ENCODE assay signal across 9 cellular contexts in genomic region chr1:72281637-72282270, GRCh38. TPM values are rescaled to one million over a fixed set of nuclear protein-coding genes. Genes with fewer than 3 reads are reported as not detected.
DNase-seq lines count a peak whose midpoint lies in the region; ATAC-seq, FAIRE-seq and TF ChIP-seq lines count a peak whose summit lies in the region.
"Had no signal": no experiment of that assay in that cellular context is flagged by ENCODE, and none has a peak within 500 bp of the region (broad histone marks: within the 10 kb centered on the region; RNA-seq: fewer than 3 reads in every experiment).

No MANE protein-coding gene starts in this region.

- CTCF ChIA-PET in A549 (lab: Yijun Ruan, JAX): no interaction called here

- no peak for TF ChIP-seq EP300 in A549 (IDR thresholded peaks at IDR 0.05)

- H3K36me3 Mint-ChIP-seq in GM23338 (ENCODE audit: low read depth) (no peaks in the 10 kb centered on the region; the same call in 2 of the 3 replicates), immature natural killer cell (no peaks in the 10 kb centered on the region)
- H3K36me3 Mint-ChIP-seq in activated T-cell treated with anti-CD3 and anti-CD28 coated beads, Interleukin-2, amount 50 U/mL, for 72 hours (ENCODE audit: insufficient read depth in 2 of 2): peaks cover 0 to 2% of the 10 kb centered on the region in 2 donors

- H3K4me3 Mint-ChIP-seq in GM23338 (no peak overlapping the region; the same call in 2 of the 3 replicates), immature natural killer cell (peak overlapping the region in 3 of 5 donors; percentile 82 to 89 (median 89))
- H3K4me3 Mint-ChIP-seq in activated T-cell treated with anti-CD3 and anti-CD28 coated beads, Interleukin-2, amount 50 U/mL, for 72 hours: peak overlapping the region in 1 of 2 donors; percentile 78

- H3K4me1 ChIP-seq in A549 (peaks cover 7% of the 10 kb centered on the region; the same call in 2 of the 3 replicates), GM23338 (ENCODE audit: insufficient read depth) (peaks cover 22% of the 10 kb centered on the region), testis (peaks cover 7% of the 10 kb centered on the region)

- 11% methylated on average over 10 of the region's 10 CpGs for WGBS in A549 (ENCODE audit: missing lambda C conversion rate)
- WGBS in testis, 2 donors: 2 to 3% methylated on average over 10 of the region's 10 CpGs

- H3K79me2 ChIP-seq in GM23338 (replicated peaks; ENCODE audit: insufficient read depth): no peaks in the 10 kb centered on the region

- peak overlapping the region; percentile 98 for H2AFZ ChIP-seq in GM23338

- TF ChIP-seq CTCF in A549 (IDR thresholded peaks at IDR 0.05): no peak
- no peak for TF ChIP-seq CTCF in GM23338 (conservative IDR thresholded peaks at IDR 0.05; ENCODE audit: low read depth in 2 of 2)
- no peak for TF ChIP-seq CTCF in testis (IDR thresholded peaks at IDR 0.05)

- H3K27ac ChIP-seq in A549 (no peak overlapping the region), GM23338 (ENCODE audit: low read depth) (no peak overlapping the region), testis (peak overlapping the region; percentile 31 to 92)

- H3K36me3 ChIP-seq in GM23338 (ENCODE audit: insufficient read depth) (no peaks in the 10 kb centered on the region), testis (ENCODE audit: low read depth, missing control alignments) (no peaks in the 10 kb centered on the region)

- peaks cover 4% of the 10 kb centered on the region; the same call in 1 of the 2 replicates for H3F3A ChIP-seq in GM23338 (replicated peaks; ENCODE audit: low read depth)

- peaks cover 45% of the 10 kb centered on the region for H3K27me3 ChIP-seq in GM23338 (ENCODE audit: insufficient read depth)
- H3K27me3 ChIP-seq in testis: no peaks in the 10 kb centered on the region
- H3K27me3 ChIP-seq: body of pancreas had no signal

- H3K27ac Mint-ChIP-seq in GM23338 (no peak overlapping the region), immature natural killer cell (peak overlapping the region; percentile 55 to 85 (median 70))
- no peak overlapping the region for H3K27ac Mint-ChIP-seq in activated T-cell treated with anti-CD3 and anti-CD28 coated beads, Interleukin-2, amount 50 U/mL, for 72 hours

- H3K4me2 ChIP-seq in A549 (peak overlapping the region; percentile 85), GM23338 (peak overlapping the region; percentile 89)

- POLR2A ChIA-PET in A549 (lab: Yijun Ruan, JAX): no interaction called here

- DNase-seq in A549 (ENCODE audit: low read depth in 1 of 2, low spot score in 1 of 2) (no peak), GM23338 (ENCODE audit: low spot score) (peak; percentile 35), immature natural killer cell (peak in 1 of 3 donors; percentile 6), testis (peak; percentile 38), SW 1271 (lab: John Stamatoyannopoulos, UW) (no peak), SKM-1 (lab: John Stamatoyannopoulos, UW; ENCODE audit: unreplicated experiment) (no peak)
- DNase-seq in activated T-cell treated with anti-CD3 and anti-CD28 coated beads, Interleukin-2, amount 50 U/mL, for 72 hours: peak; percentile 4 to 11

- H3K4me1 Mint-ChIP-seq in GM23338: peaks cover 17% of the 10 kb centered on the region
- H3K4me1 Mint-ChIP-seq in activated T-cell treated with anti-CD3 and anti-CD28 coated beads, Interleukin-2, amount 50 U/mL, for 72 hours (ENCODE audit: low read depth): peaks cover 6% of the 10 kb centered on the region
- H3K4me1 Mint-ChIP-seq in immature natural killer cell: peaks cover 26 to 33% of the 10 kb centered on the region in 2 donors

- H3K9me3 ChIP-seq in A549 (no peaks in the 10 kb centered on the region), testis (no peaks in the 10 kb centered on the region)
- H3K9me3 ChIP-seq: body of pancreas had no signal

- intact Hi-C loops in testis (cut with DNase I; ENCODE audit: low total_unique reads): no loop called here

- H3K27me3 Mint-ChIP-seq in GM23338 (ENCODE audit: insufficient read depth, low read depth, poor library complexity): peaks cover 17% of the 10 kb centered on the region
- H3K27me3 Mint-ChIP-seq in activated T-cell treated with anti-CD3 and anti-CD28 coated beads, Interleukin-2, amount 50 U/mL, for 72 hours (ENCODE audit: low read depth): peaks cover 24% of the 10 kb centered on the region
- H3K27me3 Mint-ChIP-seq in immature natural killer cell (ENCODE audit: low read depth in 3 of 3): peaks cover 8 to 10% (median 8%) of the 10 kb centered on the region in 3 donors

- H3K9me3 Mint-ChIP-seq in GM23338: no peaks in the 10 kb centered on the region; the same call in 2 of the 3 replicates
- H3K9me3 Mint-ChIP-seq in activated T-cell treated with anti-CD3 and anti-CD28 coated beads, Interleukin-2, amount 50 U/mL, for 72 hours: no peaks in the 10 kb centered on the region
- peaks cover 0 to 11% (median 0%) of the 10 kb centered on the region in 6 donors for H3K9me3 Mint-ChIP-seq in immature natural killer cell

- TF ChIP-seq POLR2A in A549 (IDR thresholded peaks at IDR 0.05; ENCODE audit: low read length): no peak
- TF ChIP-seq POLR2A in testis (IDR thresholded peaks at IDR 0.05): no peak

- no peaks in the 10 kb centered on the region for H4K20me1 ChIP-seq in GM23338 (replicated peaks; ENCODE audit: insufficient read depth)

- no peak for FAIRE-seq in A549 (lab: Jason Lieb, UNC)

- H3K9me2 ChIP-seq in GM23338 (ENCODE audit: insufficient read depth): no peaks in the 10 kb centered on the region

- no peak for TF ChIP-seq RAD21 in A549 (conservative IDR thresholded peaks at IDR 0.05 in 1 of 2, IDR thresholded peaks at IDR 0.05 in 1 of 2)

- no peak for ATAC-seq in A549
- ATAC-seq in GM23338: no peak; the same call in 2 of the 3 replicates
- ATAC-seq in activated T-cell treated with anti-CD3 and anti-CD28 coated beads, Interleukin-2, amount 50 U/mL, for 72 hours (replicated peaks in 1 of 2): no peak
- ATAC-seq in GM21786 (IDR thresholded peaks at IDR 0.05; ENCODE audit: unreplicated experiment): no peak

- peak overlapping the region; percentile 60 for H3K4me3 ChIP-seq in A549
- peak overlapping the region; percentile 91 for H3K4me3 ChIP-seq in GM23338
- H3K4me3 ChIP-seq in testis: peak overlapping the region; percentile 70 to 79

TF ChIP-seq in A549, 52 proteins besides CTCF, POLR2A, EP300 and RAD21 (continues in another document):
- TF ChIP-seq E2F6 (IDR thresholded peaks at IDR 0.05; ENCODE audit: borderline replicate concordance, low read depth): no peak
- no peak for TF ChIP-seq BHLHE40 (IDR thresholded peaks at IDR 0.05; ENCODE audit: low read depth, low read length)

TF ChIP-seq in GM23338, 12 proteins besides CTCF, POLR2A, EP300 and RAD21 (continues in another document):
- TF ChIP-seq EZH2 (IDR thresholded peaks at IDR 0.05; ENCODE audit: low read depth, unreplicated experiment) (no peak), ETS1 (IDR thresholded peaks at IDR 0.05) (no peak), POLR2AphosphoS5 (IDR thresholded peaks at IDR 0.05; ENCODE audit: low read depth) (no peak), ZNF331 (CRISPR knock-in tag; IDR thresholded peaks at IDR 0.05; ENCODE audit: low read depth) (no peak), STAT1 (IDR thresholded peaks at IDR 0.05; ENCODE audit: unreplicated experiment) (no peak), EZH2phosphoT487 (IDR thresholded peaks at IDR 0.05; ENCODE audit: unreplicated experiment) (no peak), CREB1 (CRISPR knock-in tag; IDR thresholded peaks at IDR 0.05; ENCODE audit: low read depth) (no peak)

RNA-seq across cellular contexts. Expression of gene NEGR1, which starts 0.6 kb away (rescaled TPM):
- polyA plus RNA-seq in A549 (2011; rRNA removed) (not detected in 2 replicates), A549 (2017; fragmentation: RNase III; extraction: RNeasy Plus Mini Kit Qiagen cat#74134 plus additional on column Dnase treatment) (not detected in 3 replicates), GM23338 (2016; fragmentation: Nextera tagmentation; extraction: Ambion mirVana) (0.57 and 0.66 TPM in 2 replicates), immature natural killer cell (1 to 10 TPM in 1 of 3 donors, not detected in 2; 1.7 TPM), testis (ENCODE audit: insufficient read depth, low read depth, low replicate concordance) (3.1 TPM)
- polyA plus RNA-seq in A549 (2012; cell fraction: cytosol; rRNA removed): not detected in 2 replicates
- polyA plus RNA-seq in A549 (2012; cell fraction: nucleus; rRNA removed): not detected in 2 replicates
- not detected in 2 replicates for polyA minus RNA-seq in A549 (2011; rRNA and poly(A)+ RNA removed)
- total RNA-seq in GM23338 (2014; rRNA removed; shearing (Covaris generic)): 0.93 and 0.94 TPM in 2 replicates
- total RNA-seq in activated T-cell treated with anti-CD3 and anti-CD28 coated beads, Interleukin-2, amount 50 U/mL, for 72 hours: under 1 TPM in 1 of 2 donors, not detected in 1; 0.24 TPM
- total RNA-seq in testis: 1 to 10 TPM; 2.9 to 7.6 TPM

Comparison
In these comparisons a context has a peak if more than half of its experiments do, and no peak if none do; other contexts are left out.
1. DNase-seq: peak in GM23338 (single experiment), activated T-cell treated with anti-CD3 and anti-CD28 coated beads, Interleukin-2, amount 50 U/mL, for 72 hours (2 of 2) and testis (single experiment); none in A549 (0 of 2), SW 1271 (0 of 2) and SKM-1 (single experiment).
2. H3K27ac ChIP-seq: peak in testis (2 of 2); none in A549 (0 of 2) and GM23338 (single experiment).
3. H3K27ac Mint-ChIP-seq: peak in immature natural killer cell (6 of 6); none in GM23338 (single experiment) and activated T-cell treated with anti-CD3 and anti-CD28 coated beads, Interleukin-2, amount 50 U/mL, for 72 hours (single experiment).
4. Peak in every context shown above with its lines, with median percentiles within 50 percentile points of each other: H3K4me3 ChIP-seq.